11 cellular contexts compared by ENCODE assay signal in genomic region chr19:53982611-53983010, GRCh38. TPM values are rescaled to one million over a fixed set of nuclear protein-coding genes. Genes with fewer than 3 reads are reported as not detected.
DNase-seq lines count a peak whose midpoint lies in the region; ATAC-seq and TF ChIP-seq lines count a peak whose summit lies in the region.
"Had no signal": no experiment of that assay in that cellular context is flagged by ENCODE, and none has a peak within 500 bp of the region (broad histone marks: within the 10 kb centered on the region; RNA-seq: fewer than 3 reads in every experiment).

No MANE protein-coding gene starts in this region.

- H4K20me1 ChIP-seq in SK-N-SH (ENCODE audit: insufficient read depth), result no peaks in the 10 kb centered on the region
- H4K20me1 ChIP-seq in smooth muscle cell (ENCODE audit: low read depth), result no peaks in the 10 kb centered on the region

- ATAC-seq in SK-N-SH treated with all-trans-retinoic acid at 6 μM for 48 hours (no peak), HG03521 (IDR thresholded peaks at IDR 0.05; ENCODE audit: unreplicated experiment) (no peak), GM21528 (IDR thresholded peaks at IDR 0.05; ENCODE audit: low FRiP score, unreplicated experiment) (no peak)

- H3F3A ChIP-seq in SK-N-SH (replicated peaks; ENCODE audit: insufficient read depth) (peaks cover 50% of the 10 kb centered on the region), smooth muscle cell (ENCODE audit: low read depth) (peaks cover 4% of the 10 kb centered on the region)

- no peak for TF ChIP-seq RAD21 in SK-N-SH (IDR thresholded peaks at IDR 0.05; ENCODE audit: low read length)

- peaks cover 7 to 19% of the 10 kb centered on the region in 2 experiments; a peak in 3 of 4 replicates for H3K4me1 ChIP-seq in SK-N-SH (ENCODE audit: control insufficient read depth in 1 of 2, insufficient read depth in 2 of 2, low read depth in 1 of 2, low read length in 1 of 2)
- H3K4me1 ChIP-seq in smooth muscle cell (ENCODE audit: low read depth), result no peaks in the 10 kb centered on the region

- H3K79me2 ChIP-seq in SK-N-SH (ENCODE audit: insufficient read depth) (peaks cover 11% of the 10 kb centered on the region), smooth muscle cell (ENCODE audit: low read depth) (no peaks in the 10 kb centered on the region)

- H3K9me2 ChIP-seq in SK-N-SH, result no peaks in the 10 kb centered on the region

- H3K4me2 ChIP-seq in SK-N-SH (no peak overlapping the region), smooth muscle cell (peak overlapping the region; percentile 75)

- CTCF ChIA-PET in SK-N-SH (lab: Yijun Ruan, JAX), result interaction anchor here (0.8 kb wide), 1 partner anchor 76 kb away, joined by 3 read pairs; no protein-coding TSS in a partner anchor

- H3K4me3 ChIP-seq in SK-N-SH (ENCODE audit: low read depth in 2 of 2, low read length in 1 of 2) (peak overlapping the region in 1 of 2 experiments; percentile 21; a peak in 1 of 4 replicates), smooth muscle cell (no peak overlapping the region)

- no peaks in the 10 kb centered on the region for H3K9me3 ChIP-seq in SK-N-SH
- H3K9me3 ChIP-seq in smooth muscle cell (replicated peaks; ENCODE audit: low read depth), result no peaks in the 10 kb centered on the region

- H3K9ac ChIP-seq in SK-N-SH (no peak overlapping the region), smooth muscle cell (ENCODE audit: low read depth) (no peak overlapping the region)

- TF ChIP-seq EP300 in SK-N-SH (IDR thresholded peaks at IDR 0.05; ENCODE audit: borderline replicate concordance in 1 of 2, low read depth in 1 of 2, low read length in 1 of 2), result no peak

- WGBS in SK-N-SH (ENCODE audit: low lambda C conversion rate), result no CpG with 5 or more reads among the region's 61 CpGs
- WGBS in smooth muscle cell (ENCODE audit: low lambda C conversion rate), result no CpG with 5 or more reads among the region's 61 CpGs

- H3K36me3 ChIP-seq in SK-N-SH (replicated peaks in 1 of 2; ENCODE audit: control insufficient read depth in 1 of 2, insufficient read depth in 2 of 2, low read length in 1 of 2) (no peaks in the 10 kb centered on the region), smooth muscle cell (ENCODE audit: low read depth) (no peaks in the 10 kb centered on the region)

- no peak overlapping the region for H3K27ac ChIP-seq in SK-N-SH (ENCODE audit: low read depth in 2 of 2, low read length in 1 of 2)
- H3K27ac ChIP-seq in smooth muscle cell (ENCODE audit: low read depth), result no peak overlapping the region
- H3K27ac ChIP-seq: HL-60 had no signal

- H2AFZ ChIP-seq in SK-N-SH (ENCODE audit: low read depth) (no peak overlapping the region), smooth muscle cell (ENCODE audit: low read depth) (no peak overlapping the region)

- H3K27me3 ChIP-seq in SK-N-SH (ENCODE audit: insufficient read depth), result no peaks in the 10 kb centered on the region
- peaks cover 7% of the 10 kb centered on the region for H3K27me3 ChIP-seq in smooth muscle cell (ENCODE audit: low read depth)

- DNase-seq in SK-N-SH, result peak; percentile 80
- peak; percentile 73 for DNase-seq in RKO (ENCODE audit: low spot score)
- peak; percentile 67 for DNase-seq in glomerular visceral epithelial cell (ENCODE audit: extremely low spot score)
- DNase-seq in smooth muscle cell (lab: John Stamatoyannopoulos, UW; ENCODE audit: unreplicated experiment), result no peak
- no peak for DNase-seq in OCI-M2 (lab: John Stamatoyannopoulos, UW; ENCODE audit: unreplicated experiment)
- DNase-seq: NCI-H2081 had no signal

- TF ChIP-seq CTCF in SK-N-SH (IDR thresholded peaks at IDR 0.05) (no peak), smooth muscle cell (IDR thresholded peaks at IDR 0.05; ENCODE audit: borderline replicate concordance, insufficient read depth, poor library complexity, severe bottlenecking) (no peak)

- POLR2A ChIA-PET in SK-N-SH (lab: Yijun Ruan, JAX), result no interaction called here

TF ChIP-seq in SK-N-SH, 30 proteins besides CTCF, POLR2A, EP300 and RAD21 (continues in another document):
- peak; percentile 35; the same call in 1 of the 2 replicates for TF ChIP-seq NRF1 (IDR thresholded peaks at IDR 0.05; ENCODE audit: low read depth, low read length)
- TF ChIP-seq REST (IDR thresholded peaks at IDR 0.05; ENCODE audit: low read depth, low read length), result no peak
- TF ChIP-seq RCOR1 (IDR thresholded peaks at IDR 0.05; ENCODE audit: low read length), result no peak
- TF ChIP-seq TEAD4 (IDR thresholded peaks at IDR 0.05; ENCODE audit: borderline replicate concordance, insufficient read depth), result no peak
- no peak for TF ChIP-seq MEF2A (IDR thresholded peaks at IDR 0.05; ENCODE audit: borderline replicate concordance, low read depth)
- no peak for TF ChIP-seq GATA2 (CRISPR knock-in tag; IDR thresholded peaks at IDR 0.05)
- no peak for TF ChIP-seq NFIC (IDR thresholded peaks at IDR 0.05; ENCODE audit: borderline replicate concordance)

TF ChIP-seq in SK-N-SH treated with all-trans-retinoic acid at 6 μM for 48 hours, 23 proteins besides CTCF, POLR2A, EP300 and RAD21 (continues in another document):
- no peak for TF ChIP-seq TOX (CRISPR knock-in tag; IDR thresholded peaks at IDR 0.05; ENCODE audit: borderline replicate concordance)
- no peak for TF ChIP-seq RARB (CRISPR knock-in tag; IDR thresholded peaks at IDR 0.05)
- no peak for TF ChIP-seq OSR1 (CRISPR knock-in tag; IDR thresholded peaks at IDR 0.05)
- no peak for TF ChIP-seq ZNF8 (CRISPR knock-in tag; IDR thresholded peaks at IDR 0.05)
- TF ChIP-seq TSHZ2 (CRISPR knock-in tag; IDR thresholded peaks at IDR 0.05), result no peak
- no peak for TF ChIP-seq PATZ1 (CRISPR knock-in tag; IDR thresholded peaks at IDR 0.05; ENCODE audit: borderline replicate concordance)
- TF ChIP-seq ZC3H10 (CRISPR knock-in tag; IDR thresholded peaks at IDR 0.05), result no peak
- no peak for TF ChIP-seq POU6F1 (CRISPR knock-in tag; IDR thresholded peaks at IDR 0.05; ENCODE audit: borderline replicate concordance, low read depth)
- TF ChIP-seq ISL1 (CRISPR knock-in tag; IDR thresholded peaks at IDR 0.05), result no peak
- no peak for TF ChIP-seq PPARA (CRISPR knock-in tag; IDR thresholded peaks at IDR 0.05; ENCODE audit: borderline replicate concordance)
- no peak for TF ChIP-seq ZFP3 (CRISPR knock-in tag; IDR thresholded peaks at IDR 0.05)
- TF ChIP-seq SNAI2 (CRISPR knock-in tag; IDR thresholded peaks at IDR 0.05), result no peak

RNA-seq across cellular contexts. Expression of gene CACNG6, which starts 8.8 kb away (rescaled TPM):
- polyA plus RNA-seq in SK-N-SH (2012; rRNA removed) (0.96 and 1.2 TPM in 2 replicates), smooth muscle cell (not detected in 2 replicates)
- 0.42 and 0.63 TPM in 2 replicates for polyA plus RNA-seq in SK-N-SH (2012; cell fraction: cytosol; rRNA removed)
- polyA plus RNA-seq in SK-N-SH (2012; cell fraction: nucleus; rRNA removed), result 1.6 and 2.3 TPM in 2 replicates
- total RNA-seq in smooth muscle cell, result 0.13 TPM in 1 of 2 replicates, not detected in the other
- total RNA-seq: activated T-helper 1 cell treated with anti-CD3 and anti-CD28 coated beads, Interleukin-12 subunit alpha, Interleukin-12 subunit beta, Interleukin-2, Interleukin-4 antibody, amounts not matched to agents 30 ng/mL and 10 ng/mL and 1 ng/mL, durations not matched to agents 14 hours and 24 hours and 36 hours had no signal

RNA-seq across cellular contexts. Expression of gene CACNG8, which starts 19.9 kb away (rescaled TPM):
- polyA plus RNA-seq in SK-N-SH (2012; rRNA removed) (1.1 and 1.3 TPM in 2 replicates), smooth muscle cell (0.03 and 0.19 TPM in 2 replicates)
- polyA plus RNA-seq in SK-N-SH (2012; cell fraction: cytosol; rRNA removed), result 0.83 and 0.85 TPM in 2 replicates
- polyA plus RNA-seq in SK-N-SH (2012; cell fraction: nucleus; rRNA removed), result 9.0 and 9.6 TPM in 2 replicates
- total RNA-seq in smooth muscle cell, result 0.04 and 0.31 TPM in 2 replicates
- total RNA-seq: activated T-helper 1 cell treated with anti-CD3 and anti-CD28 coated beads, Interleukin-12 subunit alpha, Interleukin-12 subunit beta, Interleukin-2, Interleukin-4 antibody, amounts not matched to agents 30 ng/mL and 10 ng/mL and 1 ng/mL, durations not matched to agents 14 hours and 24 hours and 36 hours had no signal

Comparison
In these comparisons a context has a peak if more than half of its experiments do, and no peak if none do; other contexts are left out.
1. DNase-seq: peak in SK-N-SH (single experiment), RKO (single experiment) and glomerular visceral epithelial cell (single experiment); none in smooth muscle cell (single experiment) and OCI-M2 (single experiment).